Comparison of ENCODE assay signal across 17 cellular contexts in genomic region chr5:106601605-106602004, GRCh38.
DNase-seq lines count a peak whose midpoint lies in the region; ATAC-seq and TF ChIP-seq lines count a peak whose summit lies in the region.
"Had no signal": no experiment of that assay in that cellular context is flagged by ENCODE, and none has a peak within 500 bp of the region (broad histone marks: within the 10 kb centered on the region; RNA-seq: fewer than 3 reads in every experiment).

No MANE protein-coding gene starts in this region.

- no peak for TF ChIP-seq POLR2A in lower leg skin (IDR thresholded peaks at IDR 0.05)

- no peak for TF ChIP-seq CTCF in LNCaP clone FGC (IDR thresholded peaks at IDR 0.05; ENCODE audit: control insufficient read depth, extremely low read depth, insufficient read depth)
- no peak for TF ChIP-seq CTCF in fibroblast of villous mesenchyme (IDR thresholded peaks at IDR 0.05; ENCODE audit: insufficient read depth, low read depth, low read length)
- no peak for TF ChIP-seq CTCF in lower leg skin (IDR thresholded peaks at IDR 0.05)

- DNase-seq in LNCaP clone FGC (ENCODE audit: low read depth), result peak; percentile 26
- DNase-seq in fibroblast of villous mesenchyme (ENCODE audit: low read depth), result peak; percentile 24
- no peak for DNase-seq in C1 segment of cervical spinal cord (lab: John Stamatoyannopoulos, UW)
- no peak for DNase-seq in lower leg skin (ENCODE audit: low spot score in 2 of 2)
- DNase-seq: brain microvascular endothelial cell, DMS53, heart left ventricle, lower lobe of right lung, NCI-H1105, NCI-H446 had no signal

- ATAC-seq in GM18498 (IDR thresholded peaks at IDR 0.05; ENCODE audit: unreplicated experiment) (peak; percentile 81), GM21717 (IDR thresholded peaks at IDR 0.05; ENCODE audit: unreplicated experiment) (peak; percentile 68), HG03469 (IDR thresholded peaks at IDR 0.05; ENCODE audit: unreplicated experiment) (no peak), GM18873 (IDR thresholded peaks at IDR 0.05; ENCODE audit: low FRiP score, unreplicated experiment) (no peak)
- ATAC-seq: lower lobe of right lung had no signal

- intact Hi-C loops in lower leg skin (cut with DNase I; ENCODE audit: low total_unique reads), result no loop called here

- H3K4me3 ChIP-seq in LNCaP clone FGC (ENCODE audit: low read depth, low read length) (no peak overlapping the region), fibroblast of villous mesenchyme (ENCODE audit: low read depth, low read length) (no peak overlapping the region), lower leg skin (ENCODE audit: low read depth, poor library complexity, severe bottlenecking) (no peak overlapping the region)
- H3K4me3 ChIP-seq: heart left ventricle, lower lobe of right lung, neural progenitor cell, skin epidermis, suprapubic skin had no signal

- WGBS in lower leg skin, 2 donors, result 56 to 61% methylated on average over 6 of the region's 6 CpGs

Comparison
In these comparisons a context has a peak if more than half of its experiments do, and no peak if none do; other contexts are left out.
1. ATAC-seq: peak in GM18498 (single experiment) and GM21717 (single experiment); none in HG03469 (single experiment) and GM18873 (single experiment).
2. DNase-seq: peak in LNCaP clone FGC (single experiment) and fibroblast of villous mesenchyme (single experiment); none in C1 segment of cervical spinal cord (0 of 14) and lower leg skin (0 of 2).